1 cellular context compared by ENCODE assay signal in the genomic region with DNA sequence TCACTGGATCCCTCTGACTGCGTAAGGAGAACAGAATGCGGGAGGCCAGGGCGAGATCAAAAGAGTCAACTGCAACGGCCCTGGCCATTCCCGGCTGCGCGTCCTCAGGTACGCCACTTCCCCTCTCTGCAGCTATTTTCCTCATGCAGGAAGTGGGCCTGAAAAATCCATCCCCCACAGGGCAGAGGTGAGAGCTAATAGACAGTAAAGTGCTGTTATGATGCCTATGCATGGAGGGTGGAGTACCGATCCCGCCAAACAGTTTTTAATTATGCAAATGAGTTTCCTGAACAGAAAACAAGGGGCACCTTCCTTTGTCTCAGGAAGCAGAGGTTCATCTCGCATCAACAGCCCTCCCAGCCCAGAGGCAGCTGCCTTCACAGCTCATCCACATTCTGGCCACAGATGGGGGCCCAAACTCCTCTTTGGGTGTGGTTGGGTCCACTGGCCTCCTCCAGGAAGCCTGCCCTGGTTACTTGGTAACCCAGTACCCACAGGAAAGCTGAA.
TF ChIP-seq lines count a peak whose summit lies in the region.

No MANE protein-coding gene starts in this region.

TF ChIP-seq in endothelial cell of umbilical vein, 7 proteins besides CTCF, POLR2A, EP300 and RAD21 (continued from another document):
- TF ChIP-seq FOS (IDR thresholded peaks at IDR 0.05; ENCODE audit: borderline replicate concordance, insufficient read depth, low read length) (no peak), GATA2 (IDR thresholded peaks at IDR 0.05; ENCODE audit: insufficient read depth, insufficient read length, low read depth, low read length) (no peak)
- TF ChIP-seq, protein P1, sequence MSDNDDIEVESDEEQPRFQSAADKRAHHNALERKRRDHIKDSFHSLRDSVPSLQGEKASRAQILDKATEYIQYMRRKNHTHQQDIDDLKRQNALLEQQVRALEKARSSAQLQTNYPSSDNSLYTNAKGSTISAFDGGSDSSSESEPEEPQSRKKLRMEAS (IDR thresholded peaks at IDR 0.05; ENCODE audit: insufficient read depth, insufficient read length): no peak
TF ChIP-seq in endothelial cell of umbilical vein: peak in this region for 0.
